In the genomic region with DNA sequence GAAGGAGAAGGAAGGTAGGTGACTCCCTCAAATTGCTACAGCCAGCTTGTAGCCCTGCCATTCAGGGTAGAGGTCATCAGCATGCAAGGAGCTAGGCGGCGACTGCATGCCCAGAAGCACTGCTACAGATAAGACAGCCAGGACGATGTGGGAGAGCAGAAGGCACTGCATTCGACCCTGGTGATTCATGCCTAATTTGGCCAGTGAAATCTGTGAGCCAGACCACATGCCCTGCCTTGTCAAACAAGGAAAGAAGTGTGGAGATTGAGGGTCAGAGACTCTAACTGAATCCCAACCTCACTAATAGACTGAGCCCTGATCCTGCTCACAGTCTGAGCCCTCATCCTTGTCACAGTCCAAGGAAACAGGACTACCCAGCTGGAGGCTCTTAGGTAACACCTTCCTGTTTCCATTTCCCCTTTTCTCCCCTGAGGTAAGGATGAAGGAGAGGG, we compare ENCODE assay signal across 8 cellular contexts.
DNase-seq lines count a peak whose midpoint lies in the region; ATAC-seq and TF ChIP-seq lines count a peak whose summit lies in the region.

No MANE protein-coding gene starts in this region.

- ATAC-seq in left ventricle myocardium superior: peak; percentile 36
- no peak for ATAC-seq in aorta (ENCODE audit: low FRiP score)
- no peak for ATAC-seq in HG03175 (IDR thresholded peaks at IDR 0.05; ENCODE audit: unreplicated experiment)

- TF ChIP-seq EP300 in SK-N-SH (IDR thresholded peaks at IDR 0.05; ENCODE audit: borderline replicate concordance in 1 of 2, low read depth in 1 of 2, low read length in 1 of 2): 0 out of 4 replicates have a peak, but pooled peaks of 1 of the 2 experiments have one; percentile 13
- TF ChIP-seq EP300 in esophagus muscularis mucosa (IDR thresholded peaks at IDR 0.05): no peak

- no peaks in the 10 kb centered on the region for H3K9me2 ChIP-seq in SK-N-SH

- WGBS in SK-N-SH (ENCODE audit: low lambda C conversion rate): 4% methylated on average over 3 of the region's 4 CpGs
- WGBS in aorta, 2 donors: 21 to 27% methylated on average over 4 of the region's 4 CpGs
- WGBS in esophagus muscularis mucosa: 37% methylated on average over 3 of the region's 4 CpGs

- no peaks in the 10 kb centered on the region for H3K27me3 ChIP-seq in SK-N-SH (ENCODE audit: insufficient read depth)
- no peaks in the 10 kb centered on the region for H3K27me3 ChIP-seq in aorta (ENCODE audit: control insufficient read depth in 1 of 2, insufficient read depth in 2 of 2, low read length in 1 of 2)
- peaks cover 0 to 3% (median 0%) of the 10 kb centered on the region in 4 donors for H3K27me3 ChIP-seq in esophagus muscularis mucosa

- H3K4me3 ChIP-seq in SK-N-SH (ENCODE audit: low read depth in 2 of 2, low read length in 1 of 2) (no peak overlapping the region), fibroblast of the aortic adventitia (ENCODE audit: low read depth, low read length) (no peak overlapping the region), aorta (ENCODE audit: low read length in 2 of 2) (no peak overlapping the region), esophagus muscularis mucosa (no peak overlapping the region)

- TF ChIP-seq CTCF in SK-N-SH (IDR thresholded peaks at IDR 0.05): no peak
- TF ChIP-seq CTCF in fibroblast of the aortic adventitia (IDR thresholded peaks at IDR 0.05; ENCODE audit: insufficient read depth, low read length): no peak
- no peak for TF ChIP-seq CTCF in esophagus muscularis mucosa (IDR thresholded peaks at IDR 0.05)

- CTCF ChIA-PET in SK-N-SH (lab: Yijun Ruan, JAX): interaction anchor here (0.7 to 6.0 kb wide), 5 partner anchors 9 to 426 kb away, joined by 3 to 134 read pairs (median 3); a partner anchor contains a TSS

- peaks cover 16 to 25% of the 10 kb centered on the region in 2 experiments; a peak in 3 of 4 replicates for H3K4me1 ChIP-seq in SK-N-SH (ENCODE audit: control insufficient read depth in 1 of 2, insufficient read depth in 2 of 2, low read depth in 1 of 2, low read length in 1 of 2)
- H3K4me1 ChIP-seq in aorta (ENCODE audit: control insufficient read depth in 1 of 2, insufficient read depth in 2 of 2, low read length in 2 of 2): no peaks in the 10 kb centered on the region
- peaks cover 12 to 26% (median 23%) of the 10 kb centered on the region in 4 donors for H3K4me1 ChIP-seq in esophagus muscularis mucosa

- no peaks in the 10 kb centered on the region for H4K20me1 ChIP-seq in SK-N-SH (ENCODE audit: insufficient read depth)

- H3K9me3 ChIP-seq in SK-N-SH (no peaks in the 10 kb centered on the region), aorta (ENCODE audit: control insufficient read depth, low read length) (no peaks in the 10 kb centered on the region), esophagus muscularis mucosa (no peaks in the 10 kb centered on the region)

- H2AFZ ChIP-seq in SK-N-SH (ENCODE audit: low read depth): no peak overlapping the region; the same call in 1 of the 2 replicates

- H3K27ac ChIP-seq in SK-N-SH (ENCODE audit: low read depth in 2 of 2, low read length in 1 of 2): peak overlapping the region in 1 of 2 experiments; percentile 35; a peak in 1 of 4 replicates
- H3K27ac ChIP-seq in aorta (ENCODE audit: low read depth in 1 of 2, low read length in 2 of 2): no peak overlapping the region
- H3K27ac ChIP-seq in esophagus muscularis mucosa (replicated peaks in 1 of 4): no peak overlapping the region

- no peak for DNase-seq in left ventricle myocardium superior
- DNase-seq in cardiac septum (ENCODE audit: low spot score): no peak
- DNase-seq in SK-N-SH: peak; percentile 54
- peak; percentile 90 for DNase-seq in fibroblast of the aortic adventitia (ENCODE audit: low read depth)
- DNase-seq in aorta: peak; percentile 21 to 41
- DNase-seq in activated effector memory CD4-positive, alpha-beta T cell treated with anti-CD3 and anti-CD28 coated beads, Interleukin-2, amount 50 U/mL, for 16 hours: no peak
- DNase-seq in esophagus muscularis mucosa (ENCODE audit: extremely low spot score): no peak

- POLR2A ChIA-PET in SK-N-SH (lab: Yijun Ruan, JAX): no interaction called here

- intact Hi-C loops in left ventricle myocardium superior (cut with micrococcal nuclease): no loop called here
- intact Hi-C loops in cardiac septum (cut with DNase I): no loop called here
- intact Hi-C loops in aorta (cut with DNase I): loop anchor here in 1 of 2 donors (5.0 kb wide), 1 partner anchor 589 kb away; no protein-coding TSS in a partner anchor
- intact Hi-C loops in esophagus muscularis mucosa (cut with DNase I): no loop called here

- H3K9ac ChIP-seq in SK-N-SH: no peak overlapping the region

- no peaks in the 10 kb centered on the region for H3K79me2 ChIP-seq in SK-N-SH (ENCODE audit: insufficient read depth)

- TF ChIP-seq RAD21 in SK-N-SH (IDR thresholded peaks at IDR 0.05; ENCODE audit: low read length): 0 out of 2 replicates have a peak, but pooled peaks have one; percentile 8

- no peaks in the 10 kb centered on the region for H3K36me3 ChIP-seq in SK-N-SH (replicated peaks in 1 of 2; ENCODE audit: control insufficient read depth in 1 of 2, insufficient read depth in 2 of 2, low read length in 1 of 2)
- no peaks in the 10 kb centered on the region for H3K36me3 ChIP-seq in aorta (ENCODE audit: control insufficient read depth in 1 of 2, insufficient read depth in 2 of 2, low read length in 1 of 2)
- H3K36me3 ChIP-seq in esophagus muscularis mucosa: no peaks in the 10 kb centered on the region

- H3K4me2 ChIP-seq in SK-N-SH: peak overlapping the region; percentile 34; the same call in 1 of the 2 replicates

- no peaks in the 10 kb centered on the region for H3F3A ChIP-seq in SK-N-SH (replicated peaks; ENCODE audit: insufficient read depth)

- TF ChIP-seq POLR2A in esophagus muscularis mucosa (IDR thresholded peaks at IDR 0.05; ENCODE audit: low read depth): no peak

TF ChIP-seq in SK-N-SH, 30 proteins besides CTCF, POLR2A, EP300 and RAD21 (continues in another document):
- TF ChIP-seq, protein P1, sequence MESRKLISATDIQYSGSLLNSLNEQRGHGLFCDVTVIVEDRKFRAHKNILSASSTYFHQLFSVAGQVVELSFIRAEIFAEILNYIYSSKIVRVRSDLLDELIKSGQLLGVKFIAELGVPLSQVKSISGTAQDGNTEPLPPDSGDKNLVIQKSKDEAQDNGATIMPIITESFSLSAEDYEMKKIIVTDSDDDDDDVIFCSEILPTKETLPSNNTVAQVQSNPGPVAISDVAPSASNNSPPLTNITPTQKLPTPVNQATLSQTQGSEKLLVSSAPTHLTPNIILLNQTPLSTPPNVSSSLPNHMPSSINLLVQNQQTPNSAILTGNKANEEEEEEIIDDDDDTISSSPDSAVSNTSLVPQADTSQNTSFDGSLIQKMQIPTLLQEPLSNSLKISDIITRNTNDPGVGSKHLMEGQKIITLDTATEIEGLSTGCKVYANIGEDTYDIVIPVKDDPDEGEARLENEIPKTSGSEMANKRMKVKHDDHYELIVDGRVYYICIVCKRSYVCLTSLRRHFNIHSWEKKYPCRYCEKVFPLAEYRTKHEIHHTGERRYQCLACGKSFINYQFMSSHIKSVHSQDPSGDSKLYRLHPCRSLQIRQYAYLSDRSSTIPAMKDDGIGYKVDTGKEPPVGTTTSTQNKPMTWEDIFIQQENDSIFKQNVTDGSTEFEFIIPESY (IDR thresholded peaks at IDR 0.05; ENCODE audit: borderline replicate concordance, low read depth): no peak
- TF ChIP-seq, protein P2, sequence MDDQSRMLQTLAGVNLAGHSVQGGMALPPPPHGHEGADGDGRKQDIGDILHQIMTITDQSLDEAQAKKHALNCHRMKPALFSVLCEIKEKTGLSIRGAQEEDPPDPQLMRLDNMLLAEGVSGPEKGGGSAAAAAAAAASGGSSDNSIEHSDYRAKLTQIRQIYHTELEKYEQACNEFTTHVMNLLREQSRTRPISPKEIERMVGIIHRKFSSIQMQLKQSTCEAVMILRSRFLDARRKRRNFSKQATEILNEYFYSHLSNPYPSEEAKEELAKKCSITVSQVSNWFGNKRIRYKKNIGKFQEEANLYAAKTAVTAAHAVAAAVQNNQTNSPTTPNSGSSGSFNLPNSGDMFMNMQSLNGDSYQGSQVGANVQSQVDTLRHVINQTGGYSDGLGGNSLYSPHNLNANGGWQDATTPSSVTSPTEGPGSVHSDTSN (IDR thresholded peaks at IDR 0.05): peak; percentile 37; the same call in 1 of the 2 replicates
- TF ChIP-seq MEF2A (IDR thresholded peaks at IDR 0.05; ENCODE audit: borderline replicate concordance, low read depth) (no peak), GABPA (IDR thresholded peaks at IDR 0.05; ENCODE audit: low read depth) (no peak), NFIC (IDR thresholded peaks at IDR 0.05; ENCODE audit: borderline replicate concordance) (no peak; the same call in 1 of the 2 replicates), RCOR1 (IDR thresholded peaks at IDR 0.05; ENCODE audit: low read length) (no peak), SMC3 (IDR thresholded peaks at IDR 0.05; ENCODE audit: low read depth, low read length) (no peak), FOXJ3 (CRISPR knock-in tag; IDR thresholded peaks at IDR 0.05) (no peak), RFX5 (IDR thresholded peaks at IDR 0.05; ENCODE audit: low read length) (no peak), MXI1 (IDR thresholded peaks at IDR 0.05; ENCODE audit: low read depth, low read length) (peak; percentile 61; the same call in 1 of the 2 replicates), EZH2phosphoT487 (IDR thresholded peaks at IDR 0.05; ENCODE audit: borderline replicate concordance, low read depth) (no peak)
- TF ChIP-seq, protein P3, sequence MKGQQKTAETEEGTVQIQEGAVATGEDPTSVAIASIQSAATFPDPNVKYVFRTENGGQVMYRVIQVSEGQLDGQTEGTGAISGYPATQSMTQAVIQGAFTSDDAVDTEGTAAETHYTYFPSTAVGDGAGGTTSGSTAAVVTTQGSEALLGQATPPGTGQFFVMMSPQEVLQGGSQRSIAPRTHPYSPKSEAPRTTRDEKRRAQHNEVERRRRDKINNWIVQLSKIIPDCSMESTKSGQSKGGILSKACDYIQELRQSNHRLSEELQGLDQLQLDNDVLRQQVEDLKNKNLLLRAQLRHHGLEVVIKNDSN (IDR thresholded peaks at IDR 0.05; ENCODE audit: borderline replicate concordance, low read depth): peak; percentile 48; the same call in 1 of the 2 replicates
- TF ChIP-seq, protein P4, sequence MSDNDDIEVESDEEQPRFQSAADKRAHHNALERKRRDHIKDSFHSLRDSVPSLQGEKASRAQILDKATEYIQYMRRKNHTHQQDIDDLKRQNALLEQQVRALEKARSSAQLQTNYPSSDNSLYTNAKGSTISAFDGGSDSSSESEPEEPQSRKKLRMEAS (IDR thresholded peaks at IDR 0.05; ENCODE audit: low read depth): peak; percentile 67; the same call in 1 of the 2 replicates
- TF ChIP-seq, protein P5, sequence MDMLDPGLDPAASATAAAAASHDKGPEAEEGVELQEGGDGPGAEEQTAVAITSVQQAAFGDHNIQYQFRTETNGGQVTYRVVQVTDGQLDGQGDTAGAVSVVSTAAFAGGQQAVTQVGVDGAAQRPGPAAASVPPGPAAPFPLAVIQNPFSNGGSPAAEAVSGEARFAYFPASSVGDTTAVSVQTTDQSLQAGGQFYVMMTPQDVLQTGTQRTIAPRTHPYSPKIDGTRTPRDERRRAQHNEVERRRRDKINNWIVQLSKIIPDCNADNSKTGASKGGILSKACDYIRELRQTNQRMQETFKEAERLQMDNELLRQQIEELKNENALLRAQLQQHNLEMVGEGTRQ (IDR thresholded peaks at IDR 0.05; ENCODE audit: borderline replicate concordance, low read depth, low read length): no peak

Comparison
In these comparisons a context has a peak if more than half of its experiments do, and no peak if none do; other contexts are left out.
1. DNase-seq: peak in SK-N-SH (single experiment), fibroblast of the aortic adventitia (single experiment) and aorta (2 of 2); none in left ventricle myocardium superior (single experiment), cardiac septum (single experiment), activated effector memory CD4-positive, alpha-beta T cell treated with anti-CD3 and anti-CD28 coated beads, Interleukin-2, amount 50 U/mL, for 16 hours (single experiment) and esophagus muscularis mucosa (single experiment).